In genomic region chr1:18928406-18928805, GRCh38 we compare ENCODE assay signal across 12 cellular contexts. TPM values are rescaled to one million over a fixed set of nuclear protein-coding genes. Genes with fewer than 3 reads are reported as not detected.
DNase-seq lines count a peak whose midpoint lies in the region; ATAC-seq and TF ChIP-seq lines count a peak whose summit lies in the region.
"Had no signal": no experiment of that assay in that cellular context is flagged by ENCODE, and none has a peak within 500 bp of the region (broad histone marks: within the 10 kb centered on the region; RNA-seq: fewer than 3 reads in every experiment).

No MANE protein-coding gene starts in this region.

- peak overlapping the region; percentile 96 for H3K27ac Mint-ChIP-seq in CD8-positive, alpha-beta T cell
- H3K27ac Mint-ChIP-seq in activated CD8-positive, alpha-beta T cell treated with anti-CD3 and anti-CD28 coated beads for 36 hours = peak overlapping the region; percentile 99
- peak overlapping the region in 1 of 6 donors; percentile 70 for H3K27ac Mint-ChIP-seq in naive B cell
- H3K27ac Mint-ChIP-seq: progenitor cell of endocrine pancreas had no signal

- no peaks in the 10 kb centered on the region for H3K9me3 Mint-ChIP-seq in CD8-positive, alpha-beta T cell
- peaks cover 2% of the 10 kb centered on the region for H3K9me3 Mint-ChIP-seq in activated CD8-positive, alpha-beta T cell treated with anti-CD3 and anti-CD28 coated beads for 36 hours
- peaks cover 0 to 2% (median 0%) of the 10 kb centered on the region in 7 donors for H3K9me3 Mint-ChIP-seq in naive B cell

- no peak for ATAC-seq in CD8-positive, alpha-beta T cell
- ATAC-seq in activated CD8-positive, alpha-beta T cell treated with anti-CD3 and anti-CD28 coated beads for 36 hours = no peak
- ATAC-seq in naive B cell (ENCODE audit: low read depth in 2 of 2) = no peak
- ATAC-seq: esophagus mucosa had no signal

- H3K4me1 ChIP-seq in CD8-positive, alpha-beta T cell (ENCODE audit: insufficient read depth, low read length) = peaks cover 75% of the 10 kb centered on the region

- peak overlapping the region; percentile 96 for H3K27ac ChIP-seq in AG04450 (ENCODE audit: low read depth, low read length)
- H3K27ac ChIP-seq in CD8-positive, alpha-beta T cell (ENCODE audit: low read depth, low read length) = peak overlapping the region; percentile 64

- H3K9me3 ChIP-seq in AG04450 (ENCODE audit: control insufficient read depth, insufficient read depth, low read length) = no peaks in the 10 kb centered on the region; the same call in 1 of the 2 replicates
- no peaks in the 10 kb centered on the region for H3K9me3 ChIP-seq in CD8-positive, alpha-beta T cell (ENCODE audit: low read length)

- DNase-seq in AG04450 (ENCODE audit: low read depth, low spot score) (no peak), naive B cell (no peak), NCI-H526 (lab: John Stamatoyannopoulos, UW) (no peak), NCI-H2196 (lab: John Stamatoyannopoulos, UW; ENCODE audit: unreplicated experiment) (no peak), GF-D8 (lab: John Stamatoyannopoulos, UW) (no peak), NCI-H82 (lab: John Stamatoyannopoulos, UW) (no peak)
- no peak for DNase-seq in CD8-positive, alpha-beta T cell
- DNase-seq in activated CD8-positive, alpha-beta T cell treated with anti-CD3 and anti-CD28 coated beads for 36 hours = peak; percentile 40
- DNase-seq: COR-L47, midbrain had no signal

- POLR2A ChIA-PET in AG04450 (lab: Yijun Ruan, JAX) = interaction anchor here (0.7 kb wide), 1 partner anchor 15 kb away, joined by 3 read pairs; no protein-coding TSS in a partner anchor
- POLR2A ChIA-PET in CD8-positive, alpha-beta T cell (lab: Charles Lee) = interaction anchor here (0.9 to 5.9 kb wide), 6 partner anchors 8 to 99 kb away, joined by 3 to 72 read pairs (median 8); partner anchors contain the start of gene IFFO2
- POLR2A ChIA-PET in activated CD8-positive, alpha-beta T cell treated with anti-CD3 and anti-CD28 coated beads for 36 hours (lab: Charles Lee) = interaction anchor here (1.2 to 6.3 kb wide), 10 partner anchors 9 to 323 kb away, joined by 3 to 139 read pairs (median 10); partner anchors contain the start of genes EMC1, IFFO2 and MRTO4

- no peak for TF ChIP-seq CTCF in AG04450 (IDR thresholded peaks at IDR 0.05; ENCODE audit: low read depth, low read length)
- no peak for TF ChIP-seq CTCF in CD8-positive, alpha-beta T cell (IDR thresholded peaks at IDR 0.05)
- TF ChIP-seq CTCF in activated CD8-positive, alpha-beta T cell treated with anti-CD3 and anti-CD28 coated beads for 36 hours (IDR thresholded peaks at IDR 0.05) = no peak

- no peaks in the 10 kb centered on the region for H3K27me3 ChIP-seq in AG04450 (ENCODE audit: control insufficient read depth, insufficient read depth, low read length)
- no peaks in the 10 kb centered on the region for H3K27me3 ChIP-seq in CD8-positive, alpha-beta T cell (ENCODE audit: insufficient read depth, low read length)

- no peaks in the 10 kb centered on the region for H3K27me3 Mint-ChIP-seq in CD8-positive, alpha-beta T cell (ENCODE audit: low read depth)
- H3K27me3 Mint-ChIP-seq in activated CD8-positive, alpha-beta T cell treated with anti-CD3 and anti-CD28 coated beads for 36 hours = no peaks in the 10 kb centered on the region
- H3K27me3 Mint-ChIP-seq in naive B cell = peaks cover 0 to 5% (median 0%) of the 10 kb centered on the region in 3 donors
- H3K27me3 Mint-ChIP-seq: progenitor cell of endocrine pancreas had no signal

- H3K4me3 ChIP-seq in AG04450 (ENCODE audit: low read depth, low read length) = no peak overlapping the region
- peak overlapping the region; percentile 63 for H3K4me3 ChIP-seq in CD8-positive, alpha-beta T cell (ENCODE audit: low read depth, low read length)

- no peaks in the 10 kb centered on the region for H3K36me3 Mint-ChIP-seq in CD8-positive, alpha-beta T cell
- H3K36me3 Mint-ChIP-seq in activated CD8-positive, alpha-beta T cell treated with anti-CD3 and anti-CD28 coated beads for 36 hours (ENCODE audit: low read depth) = peaks cover 5% of the 10 kb centered on the region
- H3K36me3 Mint-ChIP-seq in naive B cell = no peaks in the 10 kb centered on the region

- peaks cover 88% of the 10 kb centered on the region for H3K4me1 Mint-ChIP-seq in CD8-positive, alpha-beta T cell (ENCODE audit: low read depth)
- peaks cover 89% of the 10 kb centered on the region for H3K4me1 Mint-ChIP-seq in activated CD8-positive, alpha-beta T cell treated with anti-CD3 and anti-CD28 coated beads for 36 hours (ENCODE audit: low read depth)
- H3K4me1 Mint-ChIP-seq in naive B cell = peaks cover 49 to 86% (median 69%) of the 10 kb centered on the region in 3 donors

- no peaks in the 10 kb centered on the region for H3K36me3 ChIP-seq in CD8-positive, alpha-beta T cell (ENCODE audit: insufficient read depth, low read length)

- intact Hi-C loops in CD8-positive, alpha-beta T cell (cut with DNase I, micrococcal nuclease) = loop anchor here in 1 of 2 experiments (1.0 kb wide), 1 partner anchor 23 kb away; no protein-coding TSS in a partner anchor
- intact Hi-C loops in activated CD8-positive, alpha-beta T cell treated with anti-CD3 and anti-CD28 coated beads for 36 hours (cut with micrococcal nuclease) = no loop called here

- CTCF ChIA-PET in AG04450 (lab: Charles Lee) = interaction anchor here (3.8 to 5.2 kb wide), 2 partner anchors 15 kb away, joined by 33 to 60 read pairs; no protein-coding TSS in a partner anchor
- CTCF ChIA-PET in CD8-positive, alpha-beta T cell (lab: Charles Lee) = interaction anchor here (1.3 to 8.8 kb wide), 8 partner anchors 12 to 146 kb away, joined by 6 to 82 read pairs (median 8); partner anchors contain the start of gene IFFO2
- CTCF ChIA-PET in activated CD8-positive, alpha-beta T cell treated with anti-CD3 and anti-CD28 coated beads for 36 hours (lab: Charles Lee) = interaction anchor here (0.8 to 6.0 kb wide), 8 partner anchors 12 to 146 kb away, joined by 3 to 75 read pairs (median 9); no protein-coding TSS in a partner anchor

- peak overlapping the region; percentile 75 for H3K4me3 Mint-ChIP-seq in CD8-positive, alpha-beta T cell
- peak overlapping the region; percentile 82 for H3K4me3 Mint-ChIP-seq in activated CD8-positive, alpha-beta T cell treated with anti-CD3 and anti-CD28 coated beads for 36 hours
- H3K4me3 Mint-ChIP-seq in naive B cell = peak overlapping the region in 7 of 8 donors; percentile 71 to 92 (median 81)

RNA-seq across cellular contexts. Expression of gene ALDH4A1, which starts 26.1 kb away (rescaled TPM):
- polyA plus RNA-seq in AG04450 (2011; rRNA removed) (8.8 and 14.7 TPM in 2 replicates), naive B cell (ENCODE audit: low read depth in 6 of 6) (1 to 10 TPM in 4 of 6 donors, under 1 TPM in 2; 0.96 to 6.7 (median 1.1) TPM)
- 8.3 and 10.4 TPM in 2 replicates for polyA minus RNA-seq in AG04450 (2011; rRNA and poly(A)+ RNA removed)
- total RNA-seq in CD8-positive, alpha-beta T cell = 1 to 10 TPM; 1.0 to 1.3 TPM
- total RNA-seq in activated CD8-positive, alpha-beta T cell treated with anti-CD3 and anti-CD28 coated beads for 36 hours = 1 to 10 TPM; 3.9 to 4.3 TPM

RNA-seq across cellular contexts. Expression of gene IFFO2, which starts 28.1 kb away (rescaled TPM):
- polyA plus RNA-seq in AG04450 (2011; rRNA removed) = 6.8 and 7.8 TPM in 2 replicates
- 13.7 and 15.2 TPM in 2 replicates for polyA minus RNA-seq in AG04450 (2011; rRNA and poly(A)+ RNA removed)
- 100 to 1,000 TPM in 1 of 2 experiments, 10 to 100 TPM in 1; 92.6 to 107 TPM for total RNA-seq in CD8-positive, alpha-beta T cell
- total RNA-seq in activated CD8-positive, alpha-beta T cell treated with anti-CD3 and anti-CD28 coated beads for 36 hours = 10 to 100 TPM; 23.7 to 26.4 TPM
- 1 to 10 TPM in 4 of 6 donors, under 1 TPM in 2; 0.09 to 3.2 (median 1.4) TPM for polyA plus RNA-seq in naive B cell (ENCODE audit: low read depth in 6 of 6)
